Comparison of ENCODE assay signal across 9 cellular contexts in the genomic region with DNA sequence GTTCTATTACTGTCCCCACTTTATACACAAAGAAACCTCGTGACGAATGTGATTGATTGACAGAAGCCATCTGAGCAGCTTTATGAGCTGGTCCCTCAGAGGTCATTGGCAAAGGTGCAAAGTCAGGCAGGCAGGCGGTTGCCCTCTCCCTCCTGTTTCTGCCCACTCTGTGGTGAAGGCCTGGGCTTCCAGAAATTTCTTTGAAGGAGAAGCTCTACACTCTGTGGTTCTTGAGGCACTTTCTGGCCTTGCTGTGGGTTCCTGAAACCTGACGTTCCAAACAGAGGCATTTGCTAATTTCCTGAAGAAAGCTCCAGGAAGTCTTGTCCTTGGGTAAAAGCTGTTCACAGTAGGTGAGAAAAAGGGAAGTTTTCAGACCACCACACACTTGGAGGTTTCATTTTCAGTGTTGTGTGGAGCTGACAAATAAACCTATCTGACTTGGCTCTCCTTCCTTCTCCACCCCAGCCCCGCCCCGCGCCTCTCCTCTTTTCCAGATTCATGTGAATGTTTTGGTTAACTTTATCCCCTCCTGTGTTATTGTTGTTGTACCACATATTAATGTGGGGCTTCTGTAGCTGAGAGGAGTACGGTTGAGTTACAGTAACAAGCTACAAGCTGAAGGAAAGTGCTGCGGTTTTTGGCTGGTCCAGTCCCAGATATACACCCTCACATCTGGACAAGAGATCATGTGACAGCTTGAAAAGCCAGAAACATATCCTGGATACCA.
DNase-seq lines count a peak whose midpoint lies in the region; ATAC-seq and TF ChIP-seq lines count a peak whose summit lies in the region.
"Had no signal": no experiment of that assay in that cellular context is flagged by ENCODE, and none has a peak within 500 bp of the region (broad histone marks: within the 10 kb centered on the region; RNA-seq: fewer than 3 reads in every experiment).

No MANE protein-coding gene starts in this region.

- CTCF ChIA-PET in activated CD4-positive, alpha-beta T cell treated with anti-CD3 and anti-CD28 coated beads for 36 hours (lab: Charles Lee) = interaction anchor here (0.6 kb wide), 1 partner anchor 313 kb away, joined by 5 read pairs; no protein-coding TSS in a partner anchor
- CTCF ChIA-PET in activated CD8-positive, alpha-beta T cell treated with anti-CD3 and anti-CD28 coated beads for 36 hours (lab: Charles Lee) = interaction anchor here (0.6 to 1.9 kb wide), 4 partner anchors 26 to 320 kb away, joined by 3 to 4 read pairs (median 4); no protein-coding TSS in a partner anchor

- TF ChIP-seq CTCF in activated CD8-positive, alpha-beta T cell treated with anti-CD3 and anti-CD28 coated beads for 36 hours (IDR thresholded peaks at IDR 0.05) = no peak

- no peak overlapping the region for H3K9ac ChIP-seq in mucosa of rectum (ENCODE audit: low read depth in 1 of 2, low read length in 2 of 2)

- H3K9me3 Mint-ChIP-seq in activated CD4-positive, alpha-beta T cell treated with anti-CD3 and anti-CD28 coated beads for 36 hours (ENCODE audit: low read depth) = no peaks in the 10 kb centered on the region
- no peaks in the 10 kb centered on the region for H3K9me3 Mint-ChIP-seq in activated CD8-positive, alpha-beta T cell treated with anti-CD3 and anti-CD28 coated beads for 36 hours

- intact Hi-C loops in activated CD4-positive, alpha-beta T cell treated with anti-CD3 and anti-CD28 coated beads for 36 hours (cut with DNase I, micrococcal nuclease) = no loop called here
- intact Hi-C loops in activated CD8-positive, alpha-beta T cell treated with anti-CD3 and anti-CD28 coated beads for 36 hours (cut with micrococcal nuclease) = loop anchor here (5.0 kb wide), 1 partner anchor 61 kb away; no protein-coding TSS in a partner anchor

- H3K4me3 ChIP-seq in mucosa of rectum (ENCODE audit: low read length in 2 of 2) = peak overlapping the region in 1 of 2 donors; percentile 1
- H3K4me3 ChIP-seq: A549 had no signal

- H3K4me3 Mint-ChIP-seq in activated CD4-positive, alpha-beta T cell treated with anti-CD3 and anti-CD28 coated beads for 36 hours = no peak overlapping the region
- no peak overlapping the region for H3K4me3 Mint-ChIP-seq in activated CD8-positive, alpha-beta T cell treated with anti-CD3 and anti-CD28 coated beads for 36 hours
- H3K4me3 Mint-ChIP-seq in T-helper 17 cell = no peak overlapping the region

- no peaks in the 10 kb centered on the region for H3K27me3 ChIP-seq in mucosa of rectum (ENCODE audit: control insufficient read depth in 2 of 2, insufficient read depth in 2 of 2, low read length in 2 of 2)

- H3K36me3 Mint-ChIP-seq in activated CD4-positive, alpha-beta T cell treated with anti-CD3 and anti-CD28 coated beads for 36 hours (ENCODE audit: low read depth) = no peaks in the 10 kb centered on the region
- H3K36me3 Mint-ChIP-seq in activated CD8-positive, alpha-beta T cell treated with anti-CD3 and anti-CD28 coated beads for 36 hours (ENCODE audit: low read depth) = no peaks in the 10 kb centered on the region
- no peaks in the 10 kb centered on the region for H3K36me3 Mint-ChIP-seq in T-helper 17 cell (ENCODE audit: low read depth)

- H3K27ac ChIP-seq in mucosa of rectum (ENCODE audit: low read depth in 2 of 2, low read length in 2 of 2) = peak overlapping the region; percentile 43 to 50
- H3K27ac ChIP-seq: A549 had no signal

- H3K9me3 ChIP-seq in mucosa of rectum (ENCODE audit: control insufficient read depth in 2 of 2, low read length in 2 of 2) (no peaks in the 10 kb centered on the region), T-helper 17 cell (ENCODE audit: control insufficient read depth, low read length, poor library complexity, severe bottlenecking) (no peaks in the 10 kb centered on the region)
- H3K9me3 ChIP-seq: A549 had no signal

- peak; percentile 35 for DNase-seq in activated CD4-positive, alpha-beta T cell treated with anti-CD3 and anti-CD28 coated beads for 36 hours
- no peak for DNase-seq in activated CD4-positive, alpha-beta T cell treated with anti-CD3 and anti-CD28 coated beads, Interleukin-2, amount 50 U/mL, for 4 hours
- peak; percentile 40 for DNase-seq in activated CD8-positive, alpha-beta T cell treated with anti-CD3 and anti-CD28 coated beads for 36 hours
- DNase-seq in D341Med (ENCODE audit: low spot score) = no peak
- no peak for DNase-seq in activated CD8-positive, alpha-beta memory T cell treated with anti-CD3 and anti-CD28 coated beads, Interleukin-2, amount 50 U/mL, for 4 hours
- no peak for DNase-seq in T-helper 17 cell

- peak overlapping the region; percentile 22 for H3K27ac Mint-ChIP-seq in activated CD4-positive, alpha-beta T cell treated with anti-CD3 and anti-CD28 coated beads for 36 hours
- H3K27ac Mint-ChIP-seq in activated CD8-positive, alpha-beta T cell treated with anti-CD3 and anti-CD28 coated beads for 36 hours = peak overlapping the region; percentile 45
- H3K27ac Mint-ChIP-seq in T-helper 17 cell = no peak overlapping the region

- peaks cover 2% of the 10 kb centered on the region for H3K27me3 Mint-ChIP-seq in activated CD4-positive, alpha-beta T cell treated with anti-CD3 and anti-CD28 coated beads for 36 hours
- H3K27me3 Mint-ChIP-seq in activated CD8-positive, alpha-beta T cell treated with anti-CD3 and anti-CD28 coated beads for 36 hours = no peaks in the 10 kb centered on the region
- H3K27me3 Mint-ChIP-seq in T-helper 17 cell = peaks cover 5% of the 10 kb centered on the region

- H3K4me1 ChIP-seq in mucosa of rectum (ENCODE audit: control insufficient read depth in 2 of 2, insufficient read depth in 2 of 2, low read length in 2 of 2) = peaks cover 4 to 9% of the 10 kb centered on the region in 2 donors
- H3K4me1 ChIP-seq: A549 had no signal

- POLR2A ChIA-PET in activated CD4-positive, alpha-beta T cell treated with anti-CD3 and anti-CD28 coated beads for 36 hours (lab: Charles Lee) = no interaction called here
- POLR2A ChIA-PET in activated CD8-positive, alpha-beta T cell treated with anti-CD3 and anti-CD28 coated beads for 36 hours (lab: Charles Lee) = interaction anchor here (1.4 kb wide), 1 partner anchor 16 kb away, joined by 3 read pairs; no protein-coding TSS in a partner anchor

- ATAC-seq in activated CD4-positive, alpha-beta T cell treated with anti-CD3 and anti-CD28 coated beads for 36 hours = peak; percentile 47
- ATAC-seq in HG03139 (IDR thresholded peaks at IDR 0.05; ENCODE audit: unreplicated experiment) = peak; percentile 53
- ATAC-seq in activated CD8-positive, alpha-beta T cell treated with anti-CD3 and anti-CD28 coated beads for 36 hours = peak; percentile 60
- ATAC-seq in T-helper 17 cell = no peak
- ATAC-seq: A549 had no signal

- peaks cover 35% of the 10 kb centered on the region for H3K4me1 Mint-ChIP-seq in activated CD4-positive, alpha-beta T cell treated with anti-CD3 and anti-CD28 coated beads for 36 hours
- H3K4me1 Mint-ChIP-seq in activated CD8-positive, alpha-beta T cell treated with anti-CD3 and anti-CD28 coated beads for 36 hours (ENCODE audit: low read depth) = peaks cover 39% of the 10 kb centered on the region
- H3K4me1 Mint-ChIP-seq in T-helper 17 cell = peaks cover 14% of the 10 kb centered on the region

- H3K36me3 ChIP-seq in mucosa of rectum (ENCODE audit: control insufficient read depth in 2 of 2, insufficient read depth in 2 of 2, low read length in 2 of 2) = no peaks in the 10 kb centered on the region

Comparison
In these comparisons a context has a peak if more than half of its experiments do, and no peak if none do; other contexts are left out.
1. DNase-seq: peak in activated CD4-positive, alpha-beta T cell treated with anti-CD3 and anti-CD28 coated beads for 36 hours (single experiment) and activated CD8-positive, alpha-beta T cell treated with anti-CD3 and anti-CD28 coated beads for 36 hours (single experiment); none in activated CD4-positive, alpha-beta T cell treated with anti-CD3 and anti-CD28 coated beads, Interleukin-2, amount 50 U/mL, for 4 hours (0 of 2), D341Med (single experiment), activated CD8-positive, alpha-beta memory T cell treated with anti-CD3 and anti-CD28 coated beads, Interleukin-2, amount 50 U/mL, for 4 hours (single experiment) and T-helper 17 cell (0 of 3).